In genomic region chr20:36866164-36866563, GRCh38 we compare ENCODE assay signal across 1 cellular context.
TF ChIP-seq lines count a peak whose summit lies in the region.

No MANE protein-coding gene starts in this region.

TF ChIP-seq in HepG2, 621 proteins besides CTCF, POLR2A, EP300 and RAD21 (continued from another document and continues in another):
- TF ChIP-seq ZBTB37 (CRISPR knock-in tag; IDR thresholded peaks at IDR 0.05) (no peak), HOXD1 (CRISPR knock-in tag; IDR thresholded peaks at IDR 0.05) (no peak), XRCC5 (optimal IDR thresholded peaks at IDR 0.05; ENCODE audit: low read length) (peak; percentile 18), TFE3 (CRISPR knock-in tag; IDR thresholded peaks at IDR 0.05) (no peak), ZNF609 (CRISPR knock-in tag; IDR thresholded peaks at IDR 0.05; ENCODE audit: borderline replicate concordance) (no peak), MEIS2 (CRISPR knock-in tag; IDR thresholded peaks at IDR 0.05) (0 out of 2 replicates have a peak, but pooled peaks have one; percentile 33), ZNF713 (CRISPR knock-in tag; IDR thresholded peaks at IDR 0.05) (no peak), RXRA (CRISPR knock-in tag; IDR thresholded peaks at IDR 0.05) (peak; percentile 21; the same call in 1 of the 2 replicates), THAP9 (CRISPR knock-in tag; IDR thresholded peaks at IDR 0.05; ENCODE audit: borderline replicate concordance) (no peak), ZBTB8A (CRISPR knock-in tag; IDR thresholded peaks at IDR 0.05; ENCODE audit: borderline replicate concordance, low read depth) (no peak), TEF (CRISPR knock-in tag; IDR thresholded peaks at IDR 0.05) (no peak), HDAC1 (CRISPR knock-in tag; IDR thresholded peaks at IDR 0.05) (no peak), SAFB2 (CRISPR knock-in tag; IDR thresholded peaks at IDR 0.05; ENCODE audit: borderline replicate concordance, low read depth) (no peak), ZNF414 (CRISPR knock-in tag; IDR thresholded peaks at IDR 0.05) (no peak), NFAT5 (CRISPR knock-in tag; IDR thresholded peaks at IDR 0.05) (no peak), GLI4 (CRISPR knock-in tag; IDR thresholded peaks at IDR 0.05; ENCODE audit: borderline replicate concordance) (no peak), PCBP2 (optimal IDR thresholded peaks at IDR 0.05; ENCODE audit: low read depth, low read length, poor library complexity, severe bottlenecking) (no peak), NCOA5 (CRISPR knock-in tag; IDR thresholded peaks at IDR 0.05) (no peak), ZSCAN12 (CRISPR knock-in tag; IDR thresholded peaks at IDR 0.05) (no peak), ZNF576 (CRISPR knock-in tag; IDR thresholded peaks at IDR 0.05) (no peak), SMAD9 (CRISPR knock-in tag; IDR thresholded peaks at IDR 0.05) (no peak), ZMAT5 (CRISPR knock-in tag; IDR thresholded peaks at IDR 0.05; ENCODE audit: borderline replicate concordance, low read depth) (no peak), HMG20A (CRISPR knock-in tag; IDR thresholded peaks at IDR 0.05; ENCODE audit: borderline replicate concordance) (no peak), HMGA1 (CRISPR knock-in tag; conservative IDR thresholded peaks at IDR 0.05) (no peak), PATZ1 (CRISPR knock-in tag; IDR thresholded peaks at IDR 0.05) (peak; percentile 35; the same call in 1 of the 2 replicates), IRX3 (CRISPR knock-in tag; IDR thresholded peaks at IDR 0.05; ENCODE audit: borderline replicate concordance, low read depth) (no peak), KLF12 (CRISPR knock-in tag; IDR thresholded peaks at IDR 0.05; ENCODE audit: borderline replicate concordance) (no peak), CBFB (CRISPR knock-in tag; IDR thresholded peaks at IDR 0.05) (no peak), FOXA1 (IDR thresholded peaks at IDR 0.05) (no peak), FOXA1 (CRISPR knock-in tag; IDR thresholded peaks at IDR 0.05) (0 out of 2 replicates have a peak, but pooled peaks have one; percentile 17), TP53 (CRISPR knock-in tag; conservative IDR thresholded peaks at IDR 0.05) (no peak), TAF15 (IDR thresholded peaks at IDR 0.05; ENCODE audit: low read depth, low read length, poor library complexity, severe bottlenecking) (no peak), ZBTB1 (CRISPR knock-in tag; IDR thresholded peaks at IDR 0.05; ENCODE audit: borderline replicate concordance) (no peak), HOXA3 (CRISPR knock-in tag; IDR thresholded peaks at IDR 0.05) (peak; percentile 22; the same call in 1 of the 2 replicates)
